In genomic region chr3:112767177-112767576, GRCh38 we compare ENCODE assay signal across 1 cellular context.
TF ChIP-seq lines count a peak whose summit lies in the region.

No MANE protein-coding gene starts in this region.

TF ChIP-seq in WTC11, 78 proteins besides CTCF, POLR2A, EP300 and RAD21 (continued from another document):
- TF ChIP-seq IRF2 (CRISPR knock-in tag; IDR thresholded peaks at IDR 0.05; ENCODE audit: borderline replicate concordance, low read depth) (no peak), MAX (CRISPR knock-in tag; IDR thresholded peaks at IDR 0.05) (no peak), PRDM15 (CRISPR knock-in tag; IDR thresholded peaks at IDR 0.05) (no peak), CREB1 (CRISPR knock-in tag; IDR thresholded peaks at IDR 0.05) (no peak), MXD4 (CRISPR knock-in tag; IDR thresholded peaks at IDR 0.05; ENCODE audit: borderline replicate concordance) (no peak)
- TF ChIP-seq, protein P1, sequence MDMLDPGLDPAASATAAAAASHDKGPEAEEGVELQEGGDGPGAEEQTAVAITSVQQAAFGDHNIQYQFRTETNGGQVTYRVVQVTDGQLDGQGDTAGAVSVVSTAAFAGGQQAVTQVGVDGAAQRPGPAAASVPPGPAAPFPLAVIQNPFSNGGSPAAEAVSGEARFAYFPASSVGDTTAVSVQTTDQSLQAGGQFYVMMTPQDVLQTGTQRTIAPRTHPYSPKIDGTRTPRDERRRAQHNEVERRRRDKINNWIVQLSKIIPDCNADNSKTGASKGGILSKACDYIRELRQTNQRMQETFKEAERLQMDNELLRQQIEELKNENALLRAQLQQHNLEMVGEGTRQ (CRISPR knock-in tag; IDR thresholded peaks at IDR 0.05), result no peak
